21 cellular contexts compared by ENCODE assay signal in genomic region chr2:238902285-238902684, GRCh38. TPM values are rescaled to one million over a fixed set of nuclear protein-coding genes. Genes with fewer than 3 reads are reported as not detected.
"Had no signal": no experiment of that assay in that cellular context is flagged by ENCODE, and none has a peak within 500 bp of the region (broad histone marks: within the 10 kb centered on the region; RNA-seq: fewer than 3 reads in every experiment).

No MANE protein-coding gene starts in this region.

- H2AFZ ChIP-seq: hepatocyte had no signal

- H3K9me3 ChIP-seq: esophagus squamous epithelium, mucosa of descending colon, pancreas, tibial artery, upper lobe of right lung had no signal

- H3K9me3 Mint-ChIP-seq: dendritic cell treated with granulocyte-macrophage colony-stimulating factor and Interleukin-4, amounts not matched to agents 40 ng/mL and 50 ng/mL, for 4 days; neural crest cell; stimulated activated effector memory CD8-positive, alpha-beta T cell treated with anti-CD3 and anti-CD28 coated beads, Interleukin-12 subunit alpha, Interleukin-12 subunit beta, amount 100 ng/mL, for 72 hours had no signal

- DNase-seq: cerebellar nuclear complex; esophagus squamous epithelium; foreskin melanocyte; head of caudate nucleus; left colon; left ventricle myocardium superior; mucosa of descending colon; nucleus accumbens; pancreas; stimulated activated CD4-positive, alpha-beta T cell treated with anti-CD3 and anti-CD28 coated beads, Interleukin-2, amount 100 ng/mL, for 48 hours; stimulated activated CD8-positive, alpha-beta memory T cell treated with anti-CD3 and anti-CD28 coated beads, Interleukin-4, amount 100 ng/mL, for 48 hours; stimulated activated naive CD8-positive, alpha-beta T cell treated with anti-CD3 and anti-CD28 coated beads, Interleukin-15, Interleukin-2, amounts not matched to agents 100 U/mL and 50 U/mL, for 24 hours; tibial artery; upper lobe of right lung had no signal

- H3K4me2 ChIP-seq: hepatocyte, smooth muscle cell had no signal

- H3K27me3 Mint-ChIP-seq: dendritic cell treated with granulocyte-macrophage colony-stimulating factor and Interleukin-4, amounts not matched to agents 40 ng/mL and 50 ng/mL, for 4 days had no signal

- H3K4me1 ChIP-seq: pancreas, upper lobe of right lung had no signal

- H3K79me2 ChIP-seq: hepatocyte had no signal

- H3K4me1 Mint-ChIP-seq: naive thymus-derived CD8-positive, alpha-beta T cell; stimulated activated effector memory CD8-positive, alpha-beta T cell treated with anti-CD3 and anti-CD28 coated beads, Interleukin-12 subunit alpha, Interleukin-12 subunit beta, amount 100 ng/mL, for 72 hours had no signal

- H3K4me3 ChIP-seq: esophagus squamous epithelium, hepatocyte, mucosa of descending colon, pancreas, smooth muscle cell, tibial artery, upper lobe of right lung had no signal

- H3K27me3 ChIP-seq: esophagus squamous epithelium, hepatocyte, pancreas, tibial artery, upper lobe of right lung had no signal

- H3K27ac Mint-ChIP-seq: dendritic cell treated with granulocyte-macrophage colony-stimulating factor and Interleukin-4, amounts not matched to agents 40 ng/mL and 50 ng/mL, for 4 days; naive thymus-derived CD8-positive, alpha-beta T cell; progenitor cell of endocrine pancreas; stimulated activated effector memory CD8-positive, alpha-beta T cell treated with anti-CD3 and anti-CD28 coated beads, Interleukin-12 subunit alpha, Interleukin-12 subunit beta, amount 100 ng/mL, for 72 hours had no signal

- H3K4me3 Mint-ChIP-seq: dendritic cell treated with granulocyte-macrophage colony-stimulating factor and Interleukin-4, amounts not matched to agents 40 ng/mL and 50 ng/mL, for 4 days; naive thymus-derived CD8-positive, alpha-beta T cell; neural crest cell; stimulated activated effector memory CD8-positive, alpha-beta T cell treated with anti-CD3 and anti-CD28 coated beads, Interleukin-12 subunit alpha, Interleukin-12 subunit beta, amount 100 ng/mL, for 72 hours had no signal

- H3K27ac ChIP-seq: hepatocyte, pancreas, tibial artery, upper lobe of right lung had no signal

- H3K36me3 ChIP-seq: esophagus squamous epithelium, pancreas, tibial artery, upper lobe of right lung had no signal

- H3K36me3 Mint-ChIP-seq: naive thymus-derived CD8-positive, alpha-beta T cell; stimulated activated effector memory CD8-positive, alpha-beta T cell treated with anti-CD3 and anti-CD28 coated beads, Interleukin-12 subunit alpha, Interleukin-12 subunit beta, amount 100 ng/mL, for 72 hours had no signal

RNA-seq across cellular contexts. Expression of gene TWIST2, which starts 54.4 kb away (rescaled TPM):
- total RNA-seq: naive thymus-derived CD8-positive, alpha-beta T cell; progenitor cell of endocrine pancreas had no signal
- polyA plus RNA-seq: naive thymus-derived CD8-positive, alpha-beta T cell had no signal
